Comparison of ENCODE assay signal across 7 cellular contexts in genomic region chr15:40354408-40355171, GRCh38. TPM values are rescaled to one million over a fixed set of nuclear protein-coding genes. Genes with fewer than 3 reads are reported as not detected.
A peak's percentile ranks its signal among the peaks of the same experiment; 100 is the strongest.
DNase-seq lines count a peak whose midpoint lies in the region; ATAC-seq, FAIRE-seq and TF ChIP-seq lines count a peak whose summit lies in the region.
"Had no signal": no experiment of that assay in that cellular context is flagged by ENCODE, and none has a peak within 500 bp of the region (broad histone marks: within the 10 kb centered on the region; RNA-seq: fewer than 3 reads in every experiment).

No MANE protein-coding gene starts in this region.

- H3K27ac Mint-ChIP-seq in type B pancreatic cell = no peak overlapping the region
- H3K27ac Mint-ChIP-seq: activated T-cell treated with anti-CD3 and anti-CD28 coated beads, Interleukin-2, amount 50 U/mL, for 24 hours had no signal

- DNase-seq in Right ventricle myocardium superior (no peak), cardiac septum (ENCODE audit: low spot score) (no peak), bronchial epithelial cell (ENCODE audit: low read depth) (no peak), type B pancreatic cell (ENCODE audit: extremely low spot score, unreplicated experiment) (no peak)
- DNase-seq in activated CD4-positive, alpha-beta T cell treated with anti-CD3 and anti-CD28 coated beads for 1 hour = no peak
- DNase-seq: activated T-cell treated with anti-CD3 and anti-CD28 coated beads, Interleukin-2, amount 50 U/mL, for 24 hours had no signal

- H3K4me3 Mint-ChIP-seq in type B pancreatic cell = no peak overlapping the region
- H3K4me3 Mint-ChIP-seq: activated T-cell treated with anti-CD3 and anti-CD28 coated beads, Interleukin-2, amount 50 U/mL, for 24 hours had no signal

- no peaks in the 10 kb centered on the region for H3K36me3 ChIP-seq in bronchial epithelial cell (ENCODE audit: control insufficient read depth, insufficient read depth, low read length)

- ATAC-seq in Right ventricle myocardium superior (ENCODE audit: poor library complexity) (peak; percentile 39), HG03039 (IDR thresholded peaks at IDR 0.05; ENCODE audit: unreplicated experiment) (no peak)

- no peak for FAIRE-seq in bronchial epithelial cell (lab: Jason Lieb, UNC)

- H3K4me3 ChIP-seq in bronchial epithelial cell (ENCODE audit: low read depth, low read length) = no peak overlapping the region

- intact Hi-C loops in Right ventricle myocardium superior (cut with DNase I) (no loop called here), cardiac septum (cut with DNase I) (loop anchor here (5.0 kb wide), 1 partner anchor 72 kb away; the partner anchor contains the start of gene ANKRD63)

- peaks cover 42% of the 10 kb centered on the region for H3K27me3 Mint-ChIP-seq in type B pancreatic cell
- H3K27me3 Mint-ChIP-seq: activated T-cell treated with anti-CD3 and anti-CD28 coated beads, Interleukin-2, amount 50 U/mL, for 24 hours had no signal

- H3K4me1 Mint-ChIP-seq in type B pancreatic cell (ENCODE audit: unreplicated experiment) = peaks cover 16% of the 10 kb centered on the region

- H3K36me3 Mint-ChIP-seq in type B pancreatic cell = no peaks in the 10 kb centered on the region

- TF ChIP-seq CTCF in bronchial epithelial cell (IDR thresholded peaks at IDR 0.05; ENCODE audit: insufficient read depth, low read length, severe bottlenecking) (peak; percentile 76), type B pancreatic cell (conservative IDR thresholded peaks at IDR 0.05) (peak; percentile 56)

- H3K9me3 Mint-ChIP-seq in type B pancreatic cell = no peaks in the 10 kb centered on the region
- H3K9me3 Mint-ChIP-seq: activated T-cell treated with anti-CD3 and anti-CD28 coated beads, Interleukin-2, amount 50 U/mL, for 24 hours had no signal

- peaks cover 6% of the 10 kb centered on the region for H3K27me3 ChIP-seq in bronchial epithelial cell (ENCODE audit: control insufficient read depth, insufficient read depth, low read length)

RNA-seq across cellular contexts. Expression of gene DISP2, which starts 3.4 kb away (rescaled TPM):
- total RNA-seq in Right ventricle myocardium superior (5.9 TPM), cardiac septum (1.2 TPM), bronchial epithelial cell (under 0.01 TPM in 1 of 2 replicates, not detected in the other), type B pancreatic cell (ENCODE audit: low replicate concordance) (1.5 and 1.8 TPM in 2 replicates)

RNA-seq across cellular contexts. Expression of gene PHGR1, which starts 3.8 kb away (rescaled TPM):
- total RNA-seq in Right ventricle myocardium superior = not detected
- not detected for total RNA-seq in cardiac septum
- not detected in 2 replicates for total RNA-seq in bronchial epithelial cell
- 5.6 and 15.8 TPM in 2 replicates for total RNA-seq in type B pancreatic cell (ENCODE audit: low replicate concordance)

RNA-seq across cellular contexts. Expression of gene CCDC9B, which starts 13.9 kb away (rescaled TPM):
- total RNA-seq in Right ventricle myocardium superior = 155 TPM
- 178 TPM for total RNA-seq in cardiac septum
- 12.1 and 17.3 TPM in 2 replicates for total RNA-seq in bronchial epithelial cell
- 1.6 and 2.4 TPM in 2 replicates for total RNA-seq in type B pancreatic cell (ENCODE audit: low replicate concordance)

RNA-seq across cellular contexts. Expression of gene KNSTRN, which starts 27.9 kb away (rescaled TPM):
- total RNA-seq in Right ventricle myocardium superior (7.9 TPM), cardiac septum (7.5 TPM), bronchial epithelial cell (35.6 and 56.9 TPM in 2 replicates), type B pancreatic cell (ENCODE audit: low replicate concordance) (24.1 and 52.2 TPM in 2 replicates)

RNA-seq across cellular contexts. Expression of gene INAFM2, which starts 31.1 kb away (rescaled TPM):
- total RNA-seq in Right ventricle myocardium superior (56.2 TPM), cardiac septum (40.0 TPM), bronchial epithelial cell (6.3 and 6.8 TPM in 2 replicates), type B pancreatic cell (ENCODE audit: low replicate concordance) (12.3 and 23.6 TPM in 2 replicates)
